In genomic region chr1:17309701-17310640, GRCh38 we compare ENCODE assay signal across 32 cellular contexts. TPM values are rescaled to one million over a fixed set of nuclear protein-coding genes. Genes with fewer than 3 reads are reported as not detected.
DNase-seq lines count a peak whose midpoint lies in the region; ATAC-seq, FAIRE-seq and TF ChIP-seq lines count a peak whose summit lies in the region.
"Had no signal": no experiment of that assay in that cellular context is flagged by ENCODE, and none has a peak within 500 bp of the region (broad histone marks: within the 10 kb centered on the region; RNA-seq: fewer than 3 reads in every experiment).

No MANE protein-coding gene starts in this region.

- DNase-seq in activated naive CD4-positive, alpha-beta T cell treated with anti-CD3 and anti-CD28 coated beads for 36 hours: no peak
- no peak for DNase-seq in activated naive CD4-positive, alpha-beta T cell treated with Interleukin-2 at 50 U/mL for 16 hours
- DNase-seq in GM12878 (ENCODE audit: low read depth, low spot score) (no peak), mesenteric fat pad (ENCODE audit: low spot score) (peak; percentile 37), thoracic aorta (ENCODE audit: low spot score) (no peak), NCI-H146 treated with DMSO at 0.1 percent for 48 hours (lab: John Stamatoyannopoulos, UW; ENCODE audit: unreplicated experiment) (no peak), kidney tubule cell (ENCODE audit: low spot score) (no peak)
- DNase-seq: 8988T; activated CD8-positive, alpha-beta memory T cell treated with anti-CD3 and anti-CD28 coated beads for 24 hours; activated gamma-delta T cell; activated T-cell treated with anti-CD3 and anti-CD28 coated beads, Interleukin-2, amount 50 U/mL, for 1 hour; CD8-positive, alpha-beta T cell; DMS53; HCEC 1CT; islet precursor cell; NCI-H1105 treated with DMSO at 0.1 percent for 48 hours; NCI-H2029; NCI-H345; stimulated activated CD4-positive, alpha-beta T cell treated with anti-CD3 and anti-CD28 coated beads, Interleukin-15, amount 100 ng/mL, for 24 hours; stimulated activated naive B cell treated with anti-CD40 and anti-IgM and Interleukin-4, amounts not matched to agents 10 μg/mL and 1 μg/mL and 100 μg/mL, for 72 hours; uterus had no signal

- H3K27ac ChIP-seq in GM12878 (ENCODE audit: control insufficient read depth, insufficient read depth) (no peak overlapping the region), thoracic aorta (no peak overlapping the region)
- H3K27ac ChIP-seq: epithelial cell of prostate, prostate gland, uterus had no signal

- RAD21 ChIA-PET in GM12878 (lab: Charles Lee; ENCODE audit: unreplicated experiment): no interaction called here

- CTCF ChIA-PET in activated naive CD4-positive, alpha-beta T cell treated with anti-CD3 and anti-CD28 coated beads for 36 hours (lab: Charles Lee): no interaction called here
- CTCF ChIA-PET in GM12878 (lab: Yijun Ruan, JAX): no interaction called here

- H3K27me3 Mint-ChIP-seq in activated naive CD4-positive, alpha-beta T cell treated with anti-CD3 and anti-CD28 coated beads for 36 hours (ENCODE audit: low read depth): peaks cover 5% of the 10 kb centered on the region

- H3K36me3 ChIP-seq in GM12878 (ENCODE audit: control insufficient read depth in 2 of 2, insufficient read depth in 2 of 2, low read length in 1 of 2): no peaks in the 10 kb centered on the region
- H3K36me3 ChIP-seq in thoracic aorta: no peaks in the 10 kb centered on the region
- H3K36me3 ChIP-seq: prostate gland, uterus had no signal

- no peaks in the 10 kb centered on the region for H3K79me2 ChIP-seq in GM12878 (ENCODE audit: control insufficient read depth, insufficient read depth, low read length)

- no peak for TF ChIP-seq CTCF in GM12878 (IDR thresholded peaks at IDR 0.05 in 2 of 3, conservative IDR thresholded peaks at IDR 0.05 in 1 of 3; ENCODE audit: control insufficient read depth in 2 of 3, extremely low read depth in 1 of 3, insufficient read depth in 1 of 3, low read depth in 3 of 3, low read length in 3 of 3)
- TF ChIP-seq CTCF in thoracic aorta (IDR thresholded peaks at IDR 0.05): no peak

- H3K4me2 ChIP-seq in GM12878 (ENCODE audit: control insufficient read depth, insufficient read depth): no peak overlapping the region

- no peaks in the 10 kb centered on the region for H3K36me3 Mint-ChIP-seq in activated naive CD4-positive, alpha-beta T cell treated with anti-CD3 and anti-CD28 coated beads for 36 hours (ENCODE audit: low read depth)
- H3K36me3 Mint-ChIP-seq: brain; CD8-positive, alpha-beta T cell; stimulated activated naive B cell treated with anti-CD40 and anti-IgM and Interleukin-4, amounts not matched to agents 10 μg/mL and 1 μg/mL and 100 μg/mL, for 72 hours had no signal

- H3K4me3 ChIP-seq in GM12878 (no peak overlapping the region), thoracic aorta (no peak overlapping the region)
- H3K4me3 ChIP-seq: prostate gland, uterus had no signal

- WGBS in GM12878 (ENCODE audit: insufficient coverage, insufficient replicate concordance, low lambda C conversion rate, missing lambda C conversion rate): 11% methylated on average over 10 of the region's 11 CpGs

- ATAC-seq in GM12878: no peak
- ATAC-seq in thoracic aorta (ENCODE audit: insufficient number of reproducible peaks, low FRiP score, low read depth): peak; percentile 22
- ATAC-seq in GM18907 (IDR thresholded peaks at IDR 0.05; ENCODE audit: unreplicated experiment): no peak
- ATAC-seq: activated CD4-positive, CD25-positive, alpha-beta regulatory T cell treated with anti-CD3 and anti-CD28 coated beads, Interleukin-2, amount 50 U/mL, for 24 hours; CD8-positive, alpha-beta T cell; stimulated activated naive B cell treated with anti-CD40 and anti-IgM and Interleukin-4, amounts not matched to agents 10 μg/mL and 1 μg/mL and 100 μg/mL, for 72 hours had no signal

- no peaks in the 10 kb centered on the region for H3K9me3 ChIP-seq in GM12878 (replicated peaks; ENCODE audit: control insufficient read depth, insufficient read depth, low read length)
- H3K9me3 ChIP-seq in thoracic aorta: no peaks in the 10 kb centered on the region
- H3K9me3 ChIP-seq: prostate gland, uterus had no signal

- POLR2A ChIA-PET in GM12878 (lab: Charles Lee): no interaction called here

- intact Hi-C loops in activated naive CD4-positive, alpha-beta T cell treated with anti-CD3 and anti-CD28 coated beads for 36 hours (cut with micrococcal nuclease): no loop called here
- intact Hi-C loops in GM12878 (cut with micrococcal nuclease; ENCODE audit: unreplicated experiment): no loop called here

- H3K4me1 Mint-ChIP-seq in activated naive CD4-positive, alpha-beta T cell treated with anti-CD3 and anti-CD28 coated beads for 36 hours (ENCODE audit: low read depth): peaks cover 10% of the 10 kb centered on the region
- H3K4me1 Mint-ChIP-seq: stimulated activated naive B cell treated with anti-CD40 and anti-IgM and Interleukin-4, amounts not matched to agents 10 μg/mL and 1 μg/mL and 100 μg/mL, for 72 hours had no signal

- in situ Hi-C loops in GM12878 (cut with MboI): no loop called here

- H3K9me3 Mint-ChIP-seq in activated naive CD4-positive, alpha-beta T cell treated with anti-CD3 and anti-CD28 coated beads for 36 hours: no peaks in the 10 kb centered on the region
- H3K9me3 Mint-ChIP-seq: CD8-positive, alpha-beta T cell; neural crest cell; stimulated activated naive B cell treated with anti-CD40 and anti-IgM and Interleukin-4, amounts not matched to agents 10 μg/mL and 1 μg/mL and 100 μg/mL, for 72 hours had no signal

- H3K27me3 ChIP-seq in GM12878 (replicated peaks in 1 of 2; ENCODE audit: control insufficient read depth in 2 of 2, insufficient read depth in 2 of 2, low read length in 1 of 2) (no peaks in the 10 kb centered on the region; a peak in 1 of 4 replicates), thoracic aorta (replicated peaks; ENCODE audit: insufficient read depth) (no peaks in the 10 kb centered on the region)
- H3K27me3 ChIP-seq: uterus had no signal

- H3K27ac Mint-ChIP-seq in activated naive CD4-positive, alpha-beta T cell treated with anti-CD3 and anti-CD28 coated beads for 36 hours: peak overlapping the region; percentile 65
- H3K27ac Mint-ChIP-seq: CD8-positive, alpha-beta T cell; stimulated activated naive B cell treated with anti-CD40 and anti-IgM and Interleukin-4, amounts not matched to agents 10 μg/mL and 1 μg/mL and 100 μg/mL, for 72 hours had no signal

- H3K9ac ChIP-seq in GM12878 (ENCODE audit: control insufficient read depth, insufficient read depth, low read length): no peak overlapping the region

- H2AFZ ChIP-seq in GM12878 (ENCODE audit: control insufficient read depth, low read depth, low read length): 0 out of 2 replicates have a peak overlapping the region, but pooled peaks have one; percentile 4

- no peak for FAIRE-seq in GM12878 (lab: Jason Lieb, UNC)
- FAIRE-seq: TTC549 had no signal

- BruUV-seq in GM12878 (replicated peaks; lab: Mats Ljungman, UMichigan): no TSS peak

- SMC1A ChIA-PET in GM12878 (lab: Charles Lee; ENCODE audit: uncharacterized antibody, unreplicated experiment): no interaction called here

- H3K4me1 ChIP-seq in GM12878 (ENCODE audit: control insufficient read depth, insufficient read depth, low read length): no peaks in the 10 kb centered on the region
- no peaks in the 10 kb centered on the region for H3K4me1 ChIP-seq in thoracic aorta (ENCODE audit: control insufficient read depth in 1 of 2, low read depth in 2 of 2)
- H3K4me1 ChIP-seq: prostate gland, uterus had no signal

- TF ChIP-seq POLR2A in GM12878 (IDR thresholded peaks at IDR 0.05; ENCODE audit: low read depth, low read length): no peak

- H4K20me1 ChIP-seq in GM12878 (ENCODE audit: control insufficient read depth, insufficient read depth): no peaks in the 10 kb centered on the region

- H3K4me3 Mint-ChIP-seq in activated naive CD4-positive, alpha-beta T cell treated with anti-CD3 and anti-CD28 coated beads for 36 hours: no peak overlapping the region
- H3K4me3 Mint-ChIP-seq: brain; CD8-positive, alpha-beta T cell; neural crest cell; stimulated activated naive B cell treated with anti-CD40 and anti-IgM and Interleukin-4, amounts not matched to agents 10 μg/mL and 1 μg/mL and 100 μg/mL, for 72 hours had no signal

- no peak for TF ChIP-seq RAD21 in GM12878 (IDR thresholded peaks at IDR 0.05; ENCODE audit: insufficient read depth, low read depth, low read length)

- TF ChIP-seq EP300 in GM12878 (IDR thresholded peaks at IDR 0.05; ENCODE audit: borderline replicate concordance in 1 of 2, control insufficient read depth in 1 of 2, low read depth in 2 of 2, low read length in 2 of 2): no peak

RNA-seq across cellular contexts. Expression of gene PADI4, which starts 2.0 kb away (rescaled TPM):
- total RNA-seq in activated naive CD4-positive, alpha-beta T cell treated with anti-CD3 and anti-CD28 coated beads for 36 hours: 1 to 10 TPM; 1.5 to 1.8 TPM
- not detected in 2 replicates for total RNA-seq in GM12878 (2013; cell fraction: nucleolus; rRNA removed)
- total RNA-seq in GM12878 (2014; rRNA removed): 0.11 TPM in 1 of 2 replicates, not detected in the other
- 0.09 TPM in 1 of 2 replicates, not detected in the other for total RNA-seq in GM12878 (2014; rRNA removed; fragmentation: Illumina TruSeq; extraction: Trizol)
- 0.13 and 0.15 TPM in 2 replicates for total RNA-seq in GM12878 (2021)
- not detected for polyA plus RNA-seq in GM12878 (2011; ENCODE audit: low read depth)
- polyA plus RNA-seq in GM12878 (2011; rRNA removed): 0.13 and 0.15 TPM in 2 replicates
- polyA plus RNA-seq in GM12878 (2011; cell fraction: cytosol; rRNA removed): 0.18 and 0.32 TPM in 2 replicates
- 0.25 and 0.45 TPM in 2 replicates for polyA plus RNA-seq in GM12878 (2011; cell fraction: nucleus; rRNA removed)
- 0.11 and 0.38 TPM in 2 replicates for polyA plus RNA-seq in GM12878 (2012)
- 0.09 TPM in 1 of 2 replicates, not detected in the other for polyA plus RNA-seq in GM12878 (2014; fragmentation: Illumina TruSeq; extraction: Trizol)
- polyA plus RNA-seq in GM12878 (2014; fragmentation: Nextera tagmentation; extraction: Ambion mirVana): under 1 TPM in 1 of 2 experiments, not detected in 1; 0.15 TPM
- 0.08 and 0.24 TPM in 2 replicates for polyA plus RNA-seq in GM12878 (2014; rRNA removed)
- under 1 TPM; 0.39 to 0.47 TPM for polyA plus RNA-seq in GM12878 (2016; fragmentation: Nextera tagmentation; extraction: Ambion mirVana)
- polyA minus RNA-seq in GM12878 (2011; rRNA and poly(A)+ RNA removed): 0.15 TPM in 1 of 2 replicates, not detected in the other
- polyA minus RNA-seq in GM12878 (2011; cell fraction: cytosol; rRNA and poly(A)+ RNA removed): not detected in 2 replicates
- 0.12 TPM in 1 of 2 replicates, not detected in the other for polyA minus RNA-seq in GM12878 (2011; cell fraction: nucleus; rRNA and poly(A)+ RNA removed)
- total RNA-seq in mesenteric fat pad: 7.0 TPM
- under 1 TPM; 0.27 to 0.42 TPM for total RNA-seq in thoracic aorta
- total RNA-seq: chondrocyte, G401, glomerular endothelial cell, neural crest cell, prostate gland, SK-MEL-5 had no signal
